ENCODE assay signal across 17 cellular contexts in genomic region chr2:58364098-58364497, GRCh38.
A peak's percentile ranks its signal among the peaks of the same experiment; 100 is the strongest.
DNase-seq lines count a peak whose midpoint lies in the region; ATAC-seq and TF ChIP-seq lines count a peak whose summit lies in the region.
"Had no signal": no experiment of that assay in that cellular context is flagged by ENCODE, and none has a peak within 500 bp of the region (broad histone marks: within the 10 kb centered on the region; RNA-seq: fewer than 3 reads in every experiment).

No MANE protein-coding gene starts in this region.

- H2AFZ ChIP-seq in GM23338 (peak overlapping the region; percentile 14; the same call in 1 of the 2 replicates), neural cell (ENCODE audit: low read depth, low read length) (no peak overlapping the region)

- H3K4me3 Mint-ChIP-seq in GM23338 = no peak overlapping the region
- H3K4me3 Mint-ChIP-seq: B cell; CD4-positive, alpha-beta T cell; CD8-positive, alpha-beta T cell had no signal

- no peak for TF ChIP-seq RAD21 in neural cell (conservative IDR thresholded peaks at IDR 0.05)

- TF ChIP-seq EP300 in neural cell (conservative IDR thresholded peaks at IDR 0.05; ENCODE audit: poor library complexity, severe bottlenecking) = peak; percentile 73

- H3K27ac ChIP-seq in GM23338 (ENCODE audit: low read depth) = no peak overlapping the region
- peak overlapping the region; percentile 15 for H3K27ac ChIP-seq in neural cell (ENCODE audit: low read length)
- H3K27ac ChIP-seq: 22Rv1; A549; BLaER1 treated with 17β-estradiol and CSF1 and Interleukin-3, amounts not matched to agents 10 nM and 100 nM; C4-2B had no signal

- H3F3A ChIP-seq in GM23338 (replicated peaks; ENCODE audit: low read depth) = no peaks in the 10 kb centered on the region
- no peaks in the 10 kb centered on the region for H3F3A ChIP-seq in neural cell (ENCODE audit: insufficient read depth, low read length, poor library complexity, severe bottlenecking)

- TF ChIP-seq CTCF in GM23338 (conservative IDR thresholded peaks at IDR 0.05; ENCODE audit: low read depth in 2 of 2) (no peak), neural cell (IDR thresholded peaks at IDR 0.05; ENCODE audit: poor library complexity, severe bottlenecking) (no peak)

- no peaks in the 10 kb centered on the region for H3K9me3 Mint-ChIP-seq in GM23338
- H3K9me3 Mint-ChIP-seq: CD4-positive, alpha-beta T cell; CD8-positive, alpha-beta T cell had no signal

- ATAC-seq in GM23338 (no peak), GM21825 (IDR thresholded peaks at IDR 0.05; ENCODE audit: unreplicated experiment) (no peak)
- ATAC-seq: A549; CD8-positive, alpha-beta T cell had no signal

- peaks cover 6% of the 10 kb centered on the region for H3K4me1 ChIP-seq in GM23338 (ENCODE audit: insufficient read depth)
- H3K4me1 ChIP-seq: A549; BLaER1 treated with 17β-estradiol and CSF1 and Interleukin-3, amounts not matched to agents 10 nM and 100 nM; Caco-2 had no signal

- DNase-seq in GM23338 (ENCODE audit: low spot score) (no peak), NCI-H2227 treated with DMSO at 0.1 percent for 48 hours (lab: John Stamatoyannopoulos, UW) (peak; percentile 31)
- DNase-seq in stimulated activated CD4-positive, alpha-beta T cell treated with anti-CD3 and anti-CD28 coated beads, Interleukin-4, amount 100 ng/mL, for 24 hours = no peak
- DNase-seq: AML-193; Caco-2; Calu3; CD4-positive, alpha-beta T cell; CD8-positive, alpha-beta T cell; DMS79 treated with DMSO at 0.1 percent for 48 hours; GF-D8 had no signal

- H3K27me3 ChIP-seq in GM23338 (ENCODE audit: insufficient read depth) (no peaks in the 10 kb centered on the region), neural cell (ENCODE audit: insufficient read depth, low read depth, low read length) (no peaks in the 10 kb centered on the region)
- H3K27me3 ChIP-seq: BLaER1 treated with 17β-estradiol and CSF1 and Interleukin-3, amounts not matched to agents 10 nM and 100 nM had no signal

- H3K9ac ChIP-seq in neural cell (ENCODE audit: low read length) = no peak overlapping the region
- H3K9ac ChIP-seq: BLaER1 treated with 17β-estradiol and CSF1 and Interleukin-3, amounts not matched to agents 10 nM and 100 nM had no signal

- no peak overlapping the region for H3K4me2 ChIP-seq in GM23338
- no peak overlapping the region for H3K4me2 ChIP-seq in neural cell (ENCODE audit: low read length)
- H3K4me2 ChIP-seq: A549; BLaER1 treated with 17β-estradiol and CSF1 and Interleukin-3, amounts not matched to agents 10 nM and 100 nM had no signal

- H3K36me3 ChIP-seq in GM23338 (ENCODE audit: insufficient read depth) (no peaks in the 10 kb centered on the region), neural cell (ENCODE audit: insufficient read depth, low read length) (no peaks in the 10 kb centered on the region)
- H3K36me3 ChIP-seq: BLaER1 treated with 17β-estradiol and CSF1 and Interleukin-3, amounts not matched to agents 10 nM and 100 nM had no signal

- no peak overlapping the region for H3K27ac Mint-ChIP-seq in GM23338
- H3K27ac Mint-ChIP-seq: B cell; CD4-positive, alpha-beta T cell; CD8-positive, alpha-beta T cell had no signal

- H3K9me2 ChIP-seq in GM23338 (ENCODE audit: insufficient read depth) (no peaks in the 10 kb centered on the region), neural cell (ENCODE audit: insufficient read depth, low read length) (no peaks in the 10 kb centered on the region)

- peaks cover 7% of the 10 kb centered on the region for H3K4me1 Mint-ChIP-seq in GM23338
- H3K4me1 Mint-ChIP-seq: B cell had no signal

- H3K36me3 Mint-ChIP-seq in GM23338 (ENCODE audit: low read depth) = no peaks in the 10 kb centered on the region
- H3K36me3 Mint-ChIP-seq: CD8-positive, alpha-beta T cell had no signal

- H3K9me3 ChIP-seq in neural cell (ENCODE audit: low read length) = no peaks in the 10 kb centered on the region
- H3K9me3 ChIP-seq: A549; BLaER1 treated with 17β-estradiol and CSF1 and Interleukin-3, amounts not matched to agents 10 nM and 100 nM; Caco-2 had no signal

- H3K4me3 ChIP-seq in GM23338 (no peak overlapping the region), neural cell (ENCODE audit: low read length) (no peak overlapping the region)
- H3K4me3 ChIP-seq: A549; BLaER1 treated with 17β-estradiol and CSF1 and Interleukin-3, amounts not matched to agents 10 nM and 100 nM had no signal

- H3K79me2 ChIP-seq in GM23338 (replicated peaks; ENCODE audit: insufficient read depth) (no peaks in the 10 kb centered on the region), neural cell (replicated peaks; ENCODE audit: insufficient read depth, low read length) (no peaks in the 10 kb centered on the region)

- H4K20me1 ChIP-seq in GM23338 (replicated peaks; ENCODE audit: insufficient read depth) (no peaks in the 10 kb centered on the region), neural cell (ENCODE audit: insufficient read depth) (no peaks in the 10 kb centered on the region)
- H4K20me1 ChIP-seq: BLaER1 treated with 17β-estradiol and CSF1 and Interleukin-3, amounts not matched to agents 10 nM and 100 nM had no signal

- H3K27me3 Mint-ChIP-seq in GM23338 (ENCODE audit: insufficient read depth, low read depth, poor library complexity) = no peaks in the 10 kb centered on the region

TF ChIP-seq in neural cell, 6 proteins besides CTCF, POLR2A, EP300 and RAD21:
- TF ChIP-seq POLR2AphosphoS5 (IDR thresholded peaks at IDR 0.05) = peak; percentile 57
- no peak for TF ChIP-seq MXI1 (conservative IDR thresholded peaks at IDR 0.05; ENCODE audit: poor library complexity, severe bottlenecking)
